Comparison of ENCODE assay signal across 1 cellular context in genomic region chr3:136498919-136499447, GRCh38.
TF ChIP-seq lines count a peak whose summit lies in the region.

No MANE protein-coding gene starts in this region.

TF ChIP-seq in HepG2, 621 proteins besides CTCF, POLR2A, EP300 and RAD21 (continued from another document and continues in another):
- TF ChIP-seq, protein P1, sequence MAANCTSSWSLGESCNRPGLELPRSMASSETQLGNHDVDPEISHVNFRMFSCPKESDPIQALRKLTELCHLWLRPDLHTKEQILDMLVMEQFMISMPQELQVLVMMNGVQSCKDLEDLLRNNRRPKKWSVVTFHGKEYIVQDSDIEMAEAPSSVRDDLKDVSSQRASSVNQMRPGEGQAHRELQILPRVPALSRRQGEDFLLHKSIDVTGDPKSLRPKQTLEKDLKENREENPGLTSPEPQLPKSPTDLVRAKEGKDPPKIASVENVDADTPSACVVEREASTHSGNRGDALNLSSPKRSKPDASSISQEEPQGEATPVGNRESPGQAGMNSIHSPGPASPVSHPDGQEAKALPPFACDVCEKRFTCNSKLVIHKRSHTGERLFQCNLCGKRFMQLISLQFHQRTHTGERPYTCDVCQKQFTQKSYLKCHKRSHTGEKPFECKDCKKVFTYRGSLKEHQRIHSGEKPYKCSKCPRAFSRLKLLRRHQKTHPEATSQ (CRISPR knock-in tag; IDR thresholded peaks at IDR 0.05; ENCODE audit: borderline replicate concordance): peak; percentile 84; the same call in 1 of the 2 replicates
- TF ChIP-seq NFRKB (IDR thresholded peaks at IDR 0.05): no peak
- TF ChIP-seq, protein P2, sequence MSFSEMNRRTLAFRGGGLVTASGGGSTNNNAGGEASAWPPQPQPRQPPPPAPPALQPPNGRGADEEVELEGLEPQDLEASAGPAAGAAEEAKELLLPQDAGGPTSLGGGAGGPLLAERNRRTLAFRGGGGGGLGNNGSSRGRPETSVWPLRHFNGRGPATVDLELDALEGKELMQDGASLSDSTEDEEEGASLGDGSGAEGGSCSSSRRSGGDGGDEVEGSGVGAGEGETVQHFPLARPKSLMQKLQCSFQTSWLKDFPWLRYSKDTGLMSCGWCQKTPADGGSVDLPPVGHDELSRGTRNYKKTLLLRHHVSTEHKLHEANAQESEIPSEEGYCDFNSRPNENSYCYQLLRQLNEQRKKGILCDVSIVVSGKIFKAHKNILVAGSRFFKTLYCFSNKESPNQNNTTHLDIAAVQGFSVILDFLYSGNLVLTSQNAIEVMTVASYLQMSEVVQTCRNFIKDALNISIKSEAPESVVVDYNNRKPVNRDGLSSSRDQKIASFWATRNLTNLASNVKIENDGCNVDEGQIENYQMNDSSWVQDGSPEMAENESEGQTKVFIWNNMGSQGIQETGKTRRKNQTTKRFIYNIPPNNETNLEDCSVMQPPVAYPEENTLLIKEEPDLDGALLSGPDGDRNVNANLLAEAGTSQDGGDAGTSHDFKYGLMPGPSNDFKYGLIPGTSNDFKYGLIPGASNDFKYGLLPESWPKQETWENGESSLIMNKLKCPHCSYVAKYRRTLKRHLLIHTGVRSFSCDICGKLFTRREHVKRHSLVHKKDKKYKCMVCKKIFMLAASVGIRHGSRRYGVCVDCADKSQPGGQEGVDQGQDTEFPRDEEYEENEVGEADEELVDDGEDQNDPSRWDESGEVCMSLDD (CRISPR knock-in tag; IDR thresholded peaks at IDR 0.05; ENCODE audit: borderline replicate concordance): 0 out of 2 replicates have a peak, but pooled peaks have one; percentile 31
- TF ChIP-seq NR2F2 (IDR thresholded peaks at IDR 0.05; ENCODE audit: borderline replicate concordance, low read depth): peak; percentile 86
- TF ChIP-seq, protein P3, sequence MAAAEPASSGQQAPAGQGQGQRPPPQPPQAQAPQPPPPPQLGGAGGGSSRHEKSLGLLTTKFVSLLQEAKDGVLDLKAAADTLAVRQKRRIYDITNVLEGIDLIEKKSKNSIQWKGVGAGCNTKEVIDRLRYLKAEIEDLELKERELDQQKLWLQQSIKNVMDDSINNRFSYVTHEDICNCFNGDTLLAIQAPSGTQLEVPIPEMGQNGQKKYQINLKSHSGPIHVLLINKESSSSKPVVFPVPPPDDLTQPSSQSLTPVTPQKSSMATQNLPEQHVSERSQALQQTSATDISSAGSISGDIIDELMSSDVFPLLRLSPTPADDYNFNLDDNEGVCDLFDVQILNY (CRISPR knock-in tag; conservative IDR thresholded peaks at IDR 0.05): no peak
- TF ChIP-seq ZNF30 (CRISPR knock-in tag; IDR thresholded peaks at IDR 0.05): no peak
- no peak for TF ChIP-seq ZBTB38 (CRISPR knock-in tag; IDR thresholded peaks at IDR 0.05)
- peak; percentile 97 for TF ChIP-seq FOXK2 (IDR thresholded peaks at IDR 0.05)
- peak; percentile 94 for TF ChIP-seq TBX2 (CRISPR knock-in tag; IDR thresholded peaks at IDR 0.05; ENCODE audit: borderline replicate concordance)
- TF ChIP-seq MXD1 (CRISPR knock-in tag; IDR thresholded peaks at IDR 0.05): no peak
- no peak for TF ChIP-seq NRL (CRISPR knock-in tag; IDR thresholded peaks at IDR 0.05; ENCODE audit: borderline replicate concordance)
- TF ChIP-seq NR1H2 (CRISPR knock-in tag; IDR thresholded peaks at IDR 0.05; ENCODE audit: borderline replicate concordance, low read depth): no peak
- TF ChIP-seq BORCS8-MEF2B (CRISPR knock-in tag; IDR thresholded peaks at IDR 0.05): peak; percentile 66; the same call in 1 of the 2 replicates
- TF ChIP-seq PHF21A (CRISPR knock-in tag; IDR thresholded peaks at IDR 0.05): peak; percentile 83
- peak; percentile 98 for TF ChIP-seq ARID5B (CRISPR knock-in tag; IDR thresholded peaks at IDR 0.05)
- TF ChIP-seq, protein P4, sequence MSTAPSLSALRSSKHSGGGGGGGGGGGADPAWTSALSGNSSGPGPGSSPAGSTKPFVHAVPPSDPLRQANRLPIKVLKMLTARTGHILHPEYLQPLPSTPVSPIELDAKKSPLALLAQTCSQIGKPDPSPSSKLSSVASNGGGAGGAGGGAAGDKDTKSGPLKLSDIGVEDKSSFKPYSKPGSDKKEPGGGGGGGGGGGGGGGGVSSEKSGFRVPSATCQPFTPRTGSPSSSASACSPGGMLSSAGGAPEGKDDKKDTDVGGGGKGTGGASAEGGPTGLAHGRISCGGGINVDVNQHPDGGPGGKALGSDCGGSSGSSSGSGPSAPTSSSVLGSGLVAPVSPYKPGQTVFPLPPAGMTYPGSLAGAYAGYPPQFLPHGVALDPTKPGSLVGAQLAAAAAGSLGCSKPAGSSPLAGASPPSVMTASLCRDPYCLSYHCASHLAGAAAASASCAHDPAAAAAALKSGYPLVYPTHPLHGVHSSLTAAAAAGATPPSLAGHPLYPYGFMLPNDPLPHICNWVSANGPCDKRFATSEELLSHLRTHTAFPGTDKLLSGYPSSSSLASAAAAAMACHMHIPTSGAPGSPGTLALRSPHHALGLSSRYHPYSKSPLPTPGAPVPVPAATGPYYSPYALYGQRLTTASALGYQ (CRISPR knock-in tag; IDR thresholded peaks at IDR 0.05): peak; percentile 84
- peak; percentile 86 for TF ChIP-seq HOXA3 (CRISPR knock-in tag; IDR thresholded peaks at IDR 0.05)
- TF ChIP-seq FOXC1 (CRISPR knock-in tag; IDR thresholded peaks at IDR 0.05; ENCODE audit: borderline replicate concordance): 0 out of 2 replicates have a peak, but pooled peaks have one; percentile 50
- no peak for TF ChIP-seq ZNF589 (CRISPR knock-in tag; conservative IDR thresholded peaks at IDR 0.05)
- peak; percentile 55; the same call in 1 of the 2 replicates for TF ChIP-seq KLF6 (CRISPR knock-in tag; IDR thresholded peaks at IDR 0.05)
- peak; percentile 92 for TF ChIP-seq NR2C2 (CRISPR knock-in tag; IDR thresholded peaks at IDR 0.05; ENCODE audit: borderline replicate concordance)
- peak; percentile 74; the same call in 1 of the 2 replicates for TF ChIP-seq ESRRA (CRISPR knock-in tag; IDR thresholded peaks at IDR 0.05; ENCODE audit: low read depth)
- peak; percentile 76 for TF ChIP-seq TBX3 (IDR thresholded peaks at IDR 0.05; ENCODE audit: borderline replicate concordance)
- TF ChIP-seq ZMAT5 (CRISPR knock-in tag; IDR thresholded peaks at IDR 0.05; ENCODE audit: borderline replicate concordance, low read depth): no peak
- peak; percentile 83; the same call in 1 of the 2 replicates for TF ChIP-seq ZFP1 (CRISPR knock-in tag; IDR thresholded peaks at IDR 0.05)
- TF ChIP-seq TCF7 (IDR thresholded peaks at IDR 0.05; ENCODE audit: low read depth): peak; percentile 25; the same call in 1 of the 2 replicates
- no peak for TF ChIP-seq MATR3 (CRISPR knock-in tag; IDR thresholded peaks at IDR 0.05)
- TF ChIP-seq RORA (CRISPR knock-in tag; IDR thresholded peaks at IDR 0.05): 0 out of 2 replicates have a peak, but pooled peaks have one; percentile 45
- TF ChIP-seq ZNF878 (CRISPR knock-in tag; IDR thresholded peaks at IDR 0.05): peak; percentile 47; the same call in 1 of the 2 replicates
- no peak for TF ChIP-seq KLF16 (CRISPR knock-in tag; IDR thresholded peaks at IDR 0.05)
- TF ChIP-seq KDM5B (CRISPR knock-in tag; IDR thresholded peaks at IDR 0.05; ENCODE audit: borderline replicate concordance): no peak
- TF ChIP-seq ZKSCAN5 (CRISPR knock-in tag; IDR thresholded peaks at IDR 0.05): no peak
- peak; percentile 97 for TF ChIP-seq GATAD2A (CRISPR knock-in tag; IDR thresholded peaks at IDR 0.05)
- TF ChIP-seq BHLHE40 (IDR thresholded peaks at IDR 0.05; ENCODE audit: low read length): no peak
- TF ChIP-seq NCOR1 (IDR thresholded peaks at IDR 0.05; ENCODE audit: borderline replicate concordance, low read length): peak; percentile 87; the same call in 1 of the 2 replicates
- TF ChIP-seq, protein P5, sequence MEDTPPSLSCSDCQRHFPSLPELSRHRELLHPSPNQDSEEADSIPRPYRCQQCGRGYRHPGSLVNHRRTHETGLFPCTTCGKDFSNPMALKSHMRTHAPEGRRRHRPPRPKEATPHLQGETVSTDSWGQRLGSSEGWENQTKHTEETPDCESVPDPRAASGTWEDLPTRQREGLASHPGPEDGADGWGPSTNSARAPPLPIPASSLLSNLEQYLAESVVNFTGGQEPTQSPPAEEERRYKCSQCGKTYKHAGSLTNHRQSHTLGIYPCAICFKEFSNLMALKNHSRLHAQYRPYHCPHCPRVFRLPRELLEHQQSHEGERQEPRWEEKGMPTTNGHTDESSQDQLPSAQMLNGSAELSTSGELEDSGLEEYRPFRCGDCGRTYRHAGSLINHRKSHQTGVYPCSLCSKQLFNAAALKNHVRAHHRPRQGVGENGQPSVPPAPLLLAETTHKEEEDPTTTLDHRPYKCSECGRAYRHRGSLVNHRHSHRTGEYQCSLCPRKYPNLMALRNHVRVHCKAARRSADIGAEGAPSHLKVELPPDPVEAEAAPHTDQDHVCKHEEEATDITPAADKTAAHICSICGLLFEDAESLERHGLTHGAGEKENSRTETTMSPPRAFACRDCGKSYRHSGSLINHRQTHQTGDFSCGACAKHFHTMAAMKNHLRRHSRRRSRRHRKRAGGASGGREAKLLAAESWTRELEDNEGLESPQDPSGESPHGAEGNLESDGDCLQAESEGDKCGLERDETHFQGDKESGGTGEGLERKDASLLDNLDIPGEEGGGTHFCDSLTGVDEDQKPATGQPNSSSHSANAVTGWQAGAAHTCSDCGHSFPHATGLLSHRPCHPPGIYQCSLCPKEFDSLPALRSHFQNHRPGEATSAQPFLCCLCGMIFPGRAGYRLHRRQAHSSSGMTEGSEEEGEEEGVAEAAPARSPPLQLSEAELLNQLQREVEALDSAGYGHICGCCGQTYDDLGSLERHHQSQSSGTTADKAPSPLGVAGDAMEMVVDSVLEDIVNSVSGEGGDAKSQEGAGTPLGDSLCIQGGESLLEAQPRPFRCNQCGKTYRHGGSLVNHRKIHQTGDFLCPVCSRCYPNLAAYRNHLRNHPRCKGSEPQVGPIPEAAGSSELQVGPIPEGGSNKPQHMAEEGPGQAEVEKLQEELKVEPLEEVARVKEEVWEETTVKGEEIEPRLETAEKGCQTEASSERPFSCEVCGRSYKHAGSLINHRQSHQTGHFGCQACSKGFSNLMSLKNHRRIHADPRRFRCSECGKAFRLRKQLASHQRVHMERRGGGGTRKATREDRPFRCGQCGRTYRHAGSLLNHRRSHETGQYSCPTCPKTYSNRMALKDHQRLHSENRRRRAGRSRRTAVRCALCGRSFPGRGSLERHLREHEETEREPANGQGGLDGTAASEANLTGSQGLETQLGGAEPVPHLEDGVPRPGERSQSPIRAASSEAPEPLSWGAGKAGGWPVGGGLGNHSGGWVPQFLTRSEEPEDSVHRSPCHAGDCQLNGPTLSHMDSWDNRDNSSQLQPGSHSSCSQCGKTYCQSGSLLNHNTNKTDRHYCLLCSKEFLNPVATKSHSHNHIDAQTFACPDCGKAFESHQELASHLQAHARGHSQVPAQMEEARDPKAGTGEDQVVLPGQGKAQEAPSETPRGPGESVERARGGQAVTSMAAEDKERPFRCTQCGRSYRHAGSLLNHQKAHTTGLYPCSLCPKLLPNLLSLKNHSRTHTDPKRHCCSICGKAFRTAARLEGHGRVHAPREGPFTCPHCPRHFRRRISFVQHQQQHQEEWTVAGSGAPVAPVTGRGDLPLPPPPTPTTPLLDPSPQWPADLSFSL (CRISPR knock-in tag; IDR thresholded peaks at IDR 0.05): peak; percentile 86
- TF ChIP-seq ZNF431 (CRISPR knock-in tag; IDR thresholded peaks at IDR 0.05; ENCODE audit: borderline replicate concordance, low read depth): no peak
- TF ChIP-seq ADNP (CRISPR knock-in tag; IDR thresholded peaks at IDR 0.05): peak; percentile 83
- peak; percentile 71 for TF ChIP-seq IRF2 (CRISPR knock-in tag; IDR thresholded peaks at IDR 0.05)
- no peak for TF ChIP-seq HIVEP1 (CRISPR knock-in tag; IDR thresholded peaks at IDR 0.05)
- no peak for TF ChIP-seq HNRNPLL (IDR thresholded peaks at IDR 0.05; ENCODE audit: low read depth, low read length, poor library complexity, severe bottlenecking)
- TF ChIP-seq PHF8 (CRISPR knock-in tag; IDR thresholded peaks at IDR 0.05): no peak
- no peak for TF ChIP-seq ZNF7 (CRISPR knock-in tag; IDR thresholded peaks at IDR 0.05)
- no peak for TF ChIP-seq TCF7L2 (IDR thresholded peaks at IDR 0.05; ENCODE audit: low read depth, low read length)
- TF ChIP-seq, protein P6, sequence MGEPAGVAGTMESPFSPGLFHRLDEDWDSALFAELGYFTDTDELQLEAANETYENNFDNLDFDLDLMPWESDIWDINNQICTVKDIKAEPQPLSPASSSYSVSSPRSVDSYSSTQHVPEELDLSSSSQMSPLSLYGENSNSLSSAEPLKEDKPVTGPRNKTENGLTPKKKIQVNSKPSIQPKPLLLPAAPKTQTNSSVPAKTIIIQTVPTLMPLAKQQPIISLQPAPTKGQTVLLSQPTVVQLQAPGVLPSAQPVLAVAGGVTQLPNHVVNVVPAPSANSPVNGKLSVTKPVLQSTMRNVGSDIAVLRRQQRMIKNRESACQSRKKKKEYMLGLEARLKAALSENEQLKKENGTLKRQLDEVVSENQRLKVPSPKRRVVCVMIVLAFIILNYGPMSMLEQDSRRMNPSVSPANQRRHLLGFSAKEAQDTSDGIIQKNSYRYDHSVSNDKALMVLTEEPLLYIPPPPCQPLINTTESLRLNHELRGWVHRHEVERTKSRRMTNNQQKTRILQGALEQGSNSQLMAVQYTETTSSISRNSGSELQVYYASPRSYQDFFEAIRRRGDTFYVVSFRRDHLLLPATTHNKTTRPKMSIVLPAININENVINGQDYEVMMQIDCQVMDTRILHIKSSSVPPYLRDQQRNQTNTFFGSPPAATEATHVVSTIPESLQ (CRISPR knock-in tag; conservative IDR thresholded peaks at IDR 0.05): no peak
- TF ChIP-seq ZNF549 (CRISPR knock-in tag; IDR thresholded peaks at IDR 0.05): no peak
